ENCODE assay signal across 2 cellular contexts in genomic region chr12:54210400-54210790, GRCh38.
A peak's percentile ranks its signal among the peaks of the same experiment; 100 is the strongest.
TF ChIP-seq lines count a peak whose summit lies in the region.

No MANE protein-coding gene starts in this region.

TF ChIP-seq in HEK293, 187 proteins besides CTCF, POLR2A, EP300 and RAD21 (continued from another document):
- TF ChIP-seq ZNF202 (tag by site-specific recombination; IDR thresholded peaks at IDR 0.05; ENCODE audit: borderline replicate concordance) = no peak
- 0 out of 2 replicates have a peak, but pooled peaks have one; percentile 24 for TF ChIP-seq SCRT1 (tag by site-specific recombination; IDR thresholded peaks at IDR 0.05; ENCODE audit: borderline replicate concordance)
- TF ChIP-seq YY1 (tag by site-specific recombination; IDR thresholded peaks at IDR 0.05) = no peak
TF ChIP-seq in HEK293: peak in this region for 3.

TF ChIP-seq in HepG2, 621 proteins besides CTCF, POLR2A, EP300 and RAD21:
- TF ChIP-seq ZNF512 (CRISPR knock-in tag; IDR thresholded peaks at IDR 0.05) (no peak), CREB1 (IDR thresholded peaks at IDR 0.05) (0 out of 2 replicates have a peak, but pooled peaks have one; percentile 11), CREB1 (CRISPR knock-in tag; IDR thresholded peaks at IDR 0.05) (no peak)
TF ChIP-seq in HepG2: peak in this region for 1.
